8 cellular contexts compared by ENCODE assay signal in genomic region chr14:75428230-75429104, GRCh38. TPM values are rescaled to one million over a fixed set of nuclear protein-coding genes. Genes with fewer than 3 reads are reported as not detected.
A peak's percentile ranks its signal among the peaks of the same experiment; 100 is the strongest.
DNase-seq lines count a peak whose midpoint lies in the region; ATAC-seq and TF ChIP-seq lines count a peak whose summit lies in the region.

No MANE protein-coding gene starts in this region.

- H3K36me3 Mint-ChIP-seq in activated CD4-positive, alpha-beta T cell treated with anti-CD3 and anti-CD28 coated beads, Interleukin-2, amount 10 ng/mL, durations not matched to agents 24 days and 14 days (ENCODE audit: low read depth): peaks cover 3% of the 10 kb centered on the region
- peaks cover 3% of the 10 kb centered on the region for H3K36me3 Mint-ChIP-seq in activated CD8-positive, alpha-beta T cell treated with anti-CD3 and anti-CD28 coated beads for 36 hours (ENCODE audit: low read depth)
- H3K36me3 Mint-ChIP-seq in nephron progenitor cell (ENCODE audit: low read depth): peaks cover 14% of the 10 kb centered on the region

- peaks cover 24% of the 10 kb centered on the region for H3K27me3 Mint-ChIP-seq in activated CD4-positive, alpha-beta T cell treated with anti-CD3 and anti-CD28 coated beads, Interleukin-2, amount 10 ng/mL, durations not matched to agents 24 days and 14 days
- peaks cover 15% of the 10 kb centered on the region for H3K27me3 Mint-ChIP-seq in activated CD8-positive, alpha-beta T cell treated with anti-CD3 and anti-CD28 coated beads for 36 hours
- no peaks in the 10 kb centered on the region for H3K27me3 Mint-ChIP-seq in nephron progenitor cell (ENCODE audit: low read depth, poor library complexity)

- DNase-seq in activated CD4-positive, alpha-beta T cell treated with anti-CD3 and anti-CD28 coated beads, Interleukin-2, amount 10 ng/mL, durations not matched to agents 24 days and 14 days: peak; percentile 77
- no peak for DNase-seq in activated CD4-positive, alpha-beta T cell treated with anti-CD3 and anti-CD28 coated beads, Interleukin-2, amount 50 U/mL, for 1 hour
- no peak for DNase-seq in activated CD8-positive, alpha-beta T cell treated with anti-CD3 and anti-CD28 coated beads for 36 hours
- DNase-seq in fibroblast of peridontal ligament (ENCODE audit: extremely low read depth): peak; percentile 18
- DNase-seq in nephron progenitor cell: peak; percentile 40
- DNase-seq in GOT3 (lab: John Stamatoyannopoulos, UW): no peak

- peak; percentile 21 for ATAC-seq in HG03354 (IDR thresholded peaks at IDR 0.05; ENCODE audit: poor library complexity, severe bottlenecking, unreplicated experiment)
- ATAC-seq in activated CD8-positive, alpha-beta T cell treated with anti-CD3 and anti-CD28 coated beads for 36 hours: peak; percentile 34
- no peak for ATAC-seq in GM21526 (IDR thresholded peaks at IDR 0.05; ENCODE audit: low FRiP score, unreplicated experiment)

- CTCF ChIA-PET in activated CD8-positive, alpha-beta T cell treated with anti-CD3 and anti-CD28 coated beads for 36 hours (lab: Charles Lee): interaction anchor here (0.7 to 1.2 kb wide), 2 partner anchors 60 to 61 kb away, joined by 3 to 4 read pairs; no protein-coding TSS in a partner anchor

- H3K4me3 Mint-ChIP-seq in activated CD4-positive, alpha-beta T cell treated with anti-CD3 and anti-CD28 coated beads, Interleukin-2, amount 10 ng/mL, durations not matched to agents 24 days and 14 days: peak overlapping the region; percentile 76
- H3K4me3 Mint-ChIP-seq in activated CD8-positive, alpha-beta T cell treated with anti-CD3 and anti-CD28 coated beads for 36 hours: peak overlapping the region; percentile 60
- peak overlapping the region; percentile 83 for H3K4me3 Mint-ChIP-seq in nephron progenitor cell

- no peak overlapping the region for H3K27ac Mint-ChIP-seq in activated CD4-positive, alpha-beta T cell treated with anti-CD3 and anti-CD28 coated beads, Interleukin-2, amount 10 ng/mL, durations not matched to agents 24 days and 14 days
- no peak overlapping the region for H3K27ac Mint-ChIP-seq in activated CD8-positive, alpha-beta T cell treated with anti-CD3 and anti-CD28 coated beads for 36 hours
- no peak overlapping the region for H3K27ac Mint-ChIP-seq in nephron progenitor cell

- peaks cover 12% of the 10 kb centered on the region for H3K9me3 Mint-ChIP-seq in activated CD4-positive, alpha-beta T cell treated with anti-CD3 and anti-CD28 coated beads, Interleukin-2, amount 10 ng/mL, durations not matched to agents 24 days and 14 days
- peaks cover 6% of the 10 kb centered on the region for H3K9me3 Mint-ChIP-seq in activated CD8-positive, alpha-beta T cell treated with anti-CD3 and anti-CD28 coated beads for 36 hours
- H3K9me3 Mint-ChIP-seq in nephron progenitor cell: peaks cover 3% of the 10 kb centered on the region

- POLR2A ChIA-PET in activated CD8-positive, alpha-beta T cell treated with anti-CD3 and anti-CD28 coated beads for 36 hours (lab: Charles Lee): interaction anchor here (1.1 to 1.5 kb wide), 2 partner anchors 10 to 95 kb away, joined by 3 to 4 read pairs; no protein-coding TSS in a partner anchor

- no peak for TF ChIP-seq CTCF in activated CD8-positive, alpha-beta T cell treated with anti-CD3 and anti-CD28 coated beads for 36 hours (IDR thresholded peaks at IDR 0.05)
- TF ChIP-seq CTCF in nephron progenitor cell (IDR thresholded peaks at IDR 0.05): no peak

- H3K4me1 Mint-ChIP-seq in activated CD4-positive, alpha-beta T cell treated with anti-CD3 and anti-CD28 coated beads, Interleukin-2, amount 10 ng/mL, durations not matched to agents 24 days and 14 days: peaks cover 16% of the 10 kb centered on the region
- H3K4me1 Mint-ChIP-seq in activated CD8-positive, alpha-beta T cell treated with anti-CD3 and anti-CD28 coated beads for 36 hours (ENCODE audit: low read depth): peaks cover 8% of the 10 kb centered on the region
- peaks cover 69% of the 10 kb centered on the region for H3K4me1 Mint-ChIP-seq in nephron progenitor cell

- intact Hi-C loops in activated CD4-positive, alpha-beta T cell treated with anti-CD3 and anti-CD28 coated beads, Interleukin-2, amount 10 ng/mL, durations not matched to agents 24 days and 14 days (cut with micrococcal nuclease): loop anchor here (5.0 kb wide), 2 partner anchors 69 to 134 kb away; no protein-coding TSS in a partner anchor
- intact Hi-C loops in activated CD8-positive, alpha-beta T cell treated with anti-CD3 and anti-CD28 coated beads for 36 hours (cut with micrococcal nuclease): no loop called here

RNA-seq across cellular contexts. Expression of gene JDP2, which starts 0.6 kb away (rescaled TPM):
- 1.1 and 1.4 TPM in 2 replicates for total RNA-seq in activated CD4-positive, alpha-beta T cell treated with anti-CD3 and anti-CD28 coated beads, Interleukin-2, amount 10 ng/mL, durations not matched to agents 24 days and 14 days
- 1 to 10 TPM; 1.3 to 1.4 TPM for total RNA-seq in activated CD8-positive, alpha-beta T cell treated with anti-CD3 and anti-CD28 coated beads for 36 hours

Comparison
In these comparisons a context has a peak if more than half of its experiments do, and no peak if none do; other contexts are left out.
1. DNase-seq: peak in activated CD4-positive, alpha-beta T cell treated with anti-CD3 and anti-CD28 coated beads, Interleukin-2, amount 10 ng/mL, durations not matched to agents 24 days and 14 days (single experiment), fibroblast of peridontal ligament (single experiment) and nephron progenitor cell (single experiment); none in activated CD4-positive, alpha-beta T cell treated with anti-CD3 and anti-CD28 coated beads, Interleukin-2, amount 50 U/mL, for 1 hour (single experiment), activated CD8-positive, alpha-beta T cell treated with anti-CD3 and anti-CD28 coated beads for 36 hours (single experiment) and GOT3 (single experiment).
2. Peak in every context shown above with its lines, with median percentiles within 50 percentile points of each other: H3K4me3 Mint-ChIP-seq.